Comparison of ENCODE assay signal across 20 cellular contexts in the genomic region with DNA sequence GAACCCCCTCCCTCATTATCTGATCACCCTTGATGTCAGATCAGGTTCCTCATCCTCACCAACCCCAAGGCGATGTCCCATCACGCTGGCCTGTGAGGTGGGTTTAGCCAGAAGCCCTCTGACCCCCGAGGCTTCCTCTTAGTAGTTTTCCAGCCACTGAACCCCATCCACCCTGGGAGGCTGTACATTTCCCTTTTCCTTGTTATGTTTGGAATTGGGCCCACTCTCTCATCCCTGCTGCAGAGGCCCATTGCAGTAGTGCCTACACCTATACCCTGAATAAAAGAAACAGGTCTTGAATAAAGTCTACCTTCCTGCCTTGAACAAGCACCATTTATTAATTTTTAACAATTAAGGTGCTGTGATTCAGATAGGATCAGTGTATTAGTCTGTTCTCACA.
"Had no signal": no experiment of that assay in that cellular context is flagged by ENCODE, and none has a peak within 500 bp of the region (broad histone marks: within the 10 kb centered on the region; RNA-seq: fewer than 3 reads in every experiment).

No MANE protein-coding gene starts in this region.

- H3K27me3 ChIP-seq: MG63, SJSA1 had no signal

- H3K27ac ChIP-seq: SJSA1, SK-N-MC had no signal

- DNase-seq: KBM-7, MG63, NCI-H1092, NCI-H1105 treated with DMSO at 0.1 percent for 48 hours, NCI-H1436, NCI-H187, NCI-H2029, NCI-H2081 treated with DMSO at 0.1 percent for 48 hours, NCI-H2171, NCI-H226, NCI-H446, NCI-H510A, NCI-H524 treated with DMSO at 0.1 percent for 48 hours, NCI-H69, NCI-H774, Right ventricle myocardium superior, RPMI8226, SIG-M5 had no signal

- H3K4me3 ChIP-seq: MG63, SJSA1, SK-N-MC had no signal

- H3K9me3 ChIP-seq: SJSA1 had no signal
